Comparison of ENCODE assay signal across 7 cellular contexts in the genomic region with DNA sequence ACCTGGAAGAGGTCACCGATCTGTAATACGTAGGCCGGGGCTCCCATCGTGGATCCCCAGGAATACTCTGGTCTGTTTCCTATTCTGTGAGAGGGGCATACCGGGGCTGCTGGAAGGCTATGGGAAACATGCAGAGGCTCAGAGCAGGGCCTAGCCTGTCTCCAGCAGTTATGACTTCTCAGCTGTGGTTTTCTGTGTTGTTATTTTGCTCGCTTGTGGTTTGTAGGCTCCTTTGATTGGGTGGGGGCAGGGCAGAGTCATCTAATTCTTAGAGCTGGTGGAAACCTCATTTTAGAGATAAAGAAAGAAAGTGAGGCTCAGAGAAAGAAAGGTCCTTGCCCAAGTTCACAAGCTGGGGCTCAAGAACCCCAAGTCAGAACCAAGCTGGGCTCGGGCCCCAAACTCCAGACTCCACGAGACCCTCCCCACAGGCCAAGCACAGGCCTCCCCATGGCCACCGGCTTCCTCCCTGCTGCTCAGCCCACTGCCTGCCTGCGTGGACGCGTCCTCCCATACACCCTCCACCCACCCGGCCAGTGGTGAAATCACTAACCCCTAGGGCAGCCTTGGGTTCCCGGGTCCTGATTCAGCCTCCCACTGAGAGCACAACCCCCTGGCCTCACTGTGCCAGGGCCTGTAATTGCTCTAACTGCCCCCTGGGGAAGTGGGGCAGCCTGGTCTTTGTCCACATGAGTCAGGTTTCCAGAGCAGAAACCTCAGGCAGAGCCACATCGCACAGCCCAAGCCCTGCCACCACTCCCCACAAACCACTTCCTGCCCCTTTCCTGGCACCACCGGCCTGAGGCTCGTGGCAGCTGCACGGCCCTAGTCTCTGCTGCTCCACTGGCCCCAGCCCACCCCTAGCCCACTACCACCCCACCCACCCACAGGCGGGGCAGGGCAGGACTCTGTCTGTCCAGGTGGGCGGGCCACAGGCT.
A peak's percentile ranks its signal among the peaks of the same experiment; 100 is the strongest.
DNase-seq lines count a peak whose midpoint lies in the region; ATAC-seq and TF ChIP-seq lines count a peak whose summit lies in the region.

No MANE protein-coding gene starts in this region.

- CTCF ChIA-PET in RWPE1 (lab: Yijun Ruan, JAX) = interaction anchor here (0.5 to 1.5 kb wide), 5 partner anchors 17 to 861 kb away, joined by 3 to 5 read pairs (median 3); no protein-coding TSS in a partner anchor

- peaks cover 0 to 65% (median 0%) of the 10 kb centered on the region in 12 donors for H3K4me1 ChIP-seq in heart left ventricle

- peaks cover 11% of the 10 kb centered on the region for H3K36me3 Mint-ChIP-seq in activated T-helper 17 cell treated with anti-CD3 and anti-CD28 coated beads, Interleukin-2, amount 50 U/mL, for 72 hours (ENCODE audit: low read depth)

- H3K27me3 ChIP-seq in heart left ventricle = peaks cover 0 to 6% (median 0%) of the 10 kb centered on the region in 9 donors

- intact Hi-C loops in heart left ventricle (cut with DNase I) = no loop called here

- peak; percentile 84 for DNase-seq in RWPE1 (ENCODE audit: low spot score)
- peak; percentile 53 to 83 (median 59) for DNase-seq in heart left ventricle
- DNase-seq in stimulated activated CD4-positive, alpha-beta T cell treated with anti-CD3 and anti-CD28 coated beads, Interleukin-1b, Interleukin-23, amount 100 ng/mL, for 48 hours = peak; percentile 88
- DNase-seq in NCI-H82 (lab: John Stamatoyannopoulos, UW) = no peak

- no peaks in the 10 kb centered on the region for H3K9me3 Mint-ChIP-seq in activated T-helper 17 cell treated with anti-CD3 and anti-CD28 coated beads, Interleukin-2, amount 50 U/mL, for 72 hours

- peaks cover 16% of the 10 kb centered on the region for H3K27me3 Mint-ChIP-seq in activated T-helper 17 cell treated with anti-CD3 and anti-CD28 coated beads, Interleukin-2, amount 50 U/mL, for 72 hours

- peak overlapping the region; percentile 96 for H3K27ac Mint-ChIP-seq in activated T-helper 17 cell treated with anti-CD3 and anti-CD28 coated beads, Interleukin-2, amount 50 U/mL, for 72 hours

- no peak for TF ChIP-seq POLR2A in heart left ventricle (IDR thresholded peaks at IDR 0.05)

- WGBS in heart left ventricle, 4 donors = 72 to 85% (median 77%) methylated on average over 11 to 20 of the region's 20 CpGs

- H3K9me3 ChIP-seq in heart left ventricle = no peaks in the 10 kb centered on the region

- ATAC-seq in GM18867 (IDR thresholded peaks at IDR 0.05; ENCODE audit: unreplicated experiment) (peak; percentile 58), HG03066 (IDR thresholded peaks at IDR 0.05; ENCODE audit: low read depth, unreplicated experiment) (peak; percentile 48), heart left ventricle (peak; percentile 25 to 79 (median 66))
- ATAC-seq in activated T-helper 17 cell treated with anti-CD3 and anti-CD28 coated beads, Interleukin-2, amount 50 U/mL, for 72 hours (replicated peaks) = peak; percentile 77

- POLR2A ChIA-PET in RWPE1 (lab: Yijun Ruan, JAX; ENCODE audit: low non-redundant PET) = interaction anchor here (0.6 kb wide), 1 partner anchor 23 kb away, joined by 3 read pairs; no protein-coding TSS in a partner anchor

- H3K36me3 ChIP-seq in heart left ventricle = no peaks in the 10 kb centered on the region

- peak overlapping the region; percentile 74 for H3K4me3 Mint-ChIP-seq in activated T-helper 17 cell treated with anti-CD3 and anti-CD28 coated beads, Interleukin-2, amount 50 U/mL, for 72 hours

- H3K27ac ChIP-seq in RWPE1 (peak overlapping the region; percentile 88), heart left ventricle (peak overlapping the region in 1 of 12 donors; percentile 82)

- TF ChIP-seq CTCF in RWPE1 (conservative IDR thresholded peaks at IDR 0.05; ENCODE audit: low read depth) (no peak), heart left ventricle (IDR thresholded peaks at IDR 0.05) (no peak)

- peak overlapping the region in 1 of 12 donors; percentile 35 for H3K4me3 ChIP-seq in heart left ventricle

- H3K4me1 Mint-ChIP-seq in activated T-helper 17 cell treated with anti-CD3 and anti-CD28 coated beads, Interleukin-2, amount 50 U/mL, for 72 hours = peaks cover 48% of the 10 kb centered on the region
